ENCODE assay signal across 22 cellular contexts in the genomic region with DNA sequence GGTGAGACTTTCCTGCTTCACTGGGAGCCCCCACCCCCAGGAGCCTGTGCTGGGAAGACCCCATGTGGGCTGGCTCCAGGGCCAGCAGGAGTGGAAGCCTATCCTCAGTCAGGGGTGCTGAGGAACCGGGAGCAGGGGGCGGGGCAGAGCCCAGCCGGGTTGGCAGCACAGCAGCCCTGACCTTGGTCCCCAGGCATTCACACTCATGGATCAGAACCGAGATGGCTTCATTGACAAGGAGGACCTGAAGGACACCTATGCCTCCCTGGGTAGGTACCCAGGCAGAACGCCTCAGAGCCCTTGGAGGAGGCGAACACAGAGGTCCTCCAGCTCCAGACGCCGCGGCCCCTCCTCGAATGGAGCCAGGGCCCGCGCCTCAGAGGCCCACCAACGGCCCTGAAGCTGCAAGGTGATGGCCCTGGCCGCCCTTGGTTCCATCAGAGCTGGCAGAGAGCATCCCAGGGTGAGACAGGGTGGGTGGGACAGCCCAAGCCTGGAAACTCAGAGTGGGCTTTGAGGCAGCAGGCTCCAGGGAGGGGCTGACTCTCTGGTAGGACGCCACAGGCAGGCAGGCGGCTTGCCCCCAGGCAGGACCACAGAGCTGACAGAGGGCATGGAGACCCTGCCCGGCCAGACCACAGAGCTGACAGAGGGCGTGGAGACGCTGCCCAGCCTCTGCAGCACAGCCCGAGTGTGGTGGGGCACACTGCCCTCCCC. TPM values are rescaled to one million over a fixed set of nuclear protein-coding genes. Genes with fewer than 3 reads are reported as not detected.
DNase-seq lines count a peak whose midpoint lies in the region; ATAC-seq and TF ChIP-seq lines count a peak whose summit lies in the region.
"Had no signal": no experiment of that assay in that cellular context is flagged by ENCODE, and none has a peak within 500 bp of the region (broad histone marks: within the 10 kb centered on the region; RNA-seq: fewer than 3 reads in every experiment).

No MANE protein-coding gene starts in this region.

- no peak for ATAC-seq in HG03378 (IDR thresholded peaks at IDR 0.05; ENCODE audit: unreplicated experiment)

- H3K4me1 ChIP-seq in BLaER1 treated with 17β-estradiol and CSF1 and Interleukin-3, amounts not matched to agents 10 nM and 100 nM, result peaks cover 62 to 78% (median 72%) of the 10 kb centered on the region in 10 experiments
- peaks cover 27 to 40% of the 10 kb centered on the region in 2 donors for H3K4me1 ChIP-seq in adrenal gland (replicated peaks in 1 of 2)

- H3K27ac ChIP-seq in 22Rv1, result peak overlapping the region; percentile 86
- H3K27ac ChIP-seq in BLaER1 treated with 17β-estradiol and CSF1 and Interleukin-3, amounts not matched to agents 10 nM and 100 nM, result no peak overlapping the region
- no peak overlapping the region for H3K27ac ChIP-seq in adrenal gland

- POLR2A ChIA-PET in MCF 10A (lab: Yijun Ruan, JAX), result interaction anchor here (0.5 to 1.4 kb wide), 4 partner anchors 8 to 332 kb away, joined by 3 to 18 read pairs (median 4); no protein-coding TSS in a partner anchor

- H3K27me3 Mint-ChIP-seq in nephron (ENCODE audit: low read depth) (peaks cover 7% of the 10 kb centered on the region), MCF 10A (ENCODE audit: insufficient read depth, unreplicated experiment) (no peaks in the 10 kb centered on the region)
- H3K27me3 Mint-ChIP-seq: B cell had no signal

- no peaks in the 10 kb centered on the region for H3K27me3 ChIP-seq in BLaER1 treated with 17β-estradiol and CSF1 and Interleukin-3, amounts not matched to agents 10 nM and 100 nM
- no peaks in the 10 kb centered on the region for H3K27me3 ChIP-seq in adrenal gland
- H3K27me3 ChIP-seq: SJCRH30 had no signal

- in situ Hi-C loops in G401 (cut with HindIII; ENCODE audit: low sequenced_read_pairs), result no loop called here

- 28 to 66% (median 56%) methylated on average over 2 to 20 of the region's 20 CpGs for WGBS in adrenal gland, 4 donors

- no peaks in the 10 kb centered on the region for H3K36me3 Mint-ChIP-seq in nephron (ENCODE audit: low read depth)
- peaks cover 17% of the 10 kb centered on the region for H3K36me3 Mint-ChIP-seq in MCF 10A (ENCODE audit: insufficient read depth, unreplicated experiment)
- H3K36me3 Mint-ChIP-seq: CD4-positive, CD25-positive, alpha-beta regulatory T cell had no signal

- no peak overlapping the region for H3K27ac Mint-ChIP-seq in nephron
- no peak overlapping the region for H3K27ac Mint-ChIP-seq in MCF 10A (ENCODE audit: low read depth, unreplicated experiment)
- H3K27ac Mint-ChIP-seq: CD4-positive, CD25-positive, alpha-beta regulatory T cell had no signal

- no peak overlapping the region for H3K4me3 ChIP-seq in BLaER1 treated with 17β-estradiol and CSF1 and Interleukin-3, amounts not matched to agents 10 nM and 100 nM
- H3K4me3 ChIP-seq in adrenal gland, result no peak overlapping the region
- H3K4me3 ChIP-seq: HAP-1, SJCRH30 had no signal

- H3K4me1 Mint-ChIP-seq in nephron (peaks cover 19% of the 10 kb centered on the region), MCF 10A (ENCODE audit: insufficient read depth, unreplicated experiment) (peaks cover 8% of the 10 kb centered on the region)

- no peaks in the 10 kb centered on the region for H3K36me3 ChIP-seq in BLaER1 treated with 17β-estradiol and CSF1 and Interleukin-3, amounts not matched to agents 10 nM and 100 nM
- H3K36me3 ChIP-seq in adrenal gland (replicated peaks in 1 of 2), result no peaks in the 10 kb centered on the region
- H3K36me3 ChIP-seq: HAP-1, SJCRH30 had no signal

- TF ChIP-seq CTCF in 22Rv1 (IDR thresholded peaks at IDR 0.05) (no peak), adrenal gland (IDR thresholded peaks at IDR 0.05) (no peak), nephron (IDR thresholded peaks at IDR 0.05; ENCODE audit: unreplicated experiment in 3 of 3) (no peak), MCF 10A (IDR thresholded peaks at IDR 0.05; ENCODE audit: unreplicated experiment) (no peak)

- H3K4me2 ChIP-seq in BLaER1 treated with 17β-estradiol and CSF1 and Interleukin-3, amounts not matched to agents 10 nM and 100 nM, result peak overlapping the region in 6 of 11 experiments; percentile 95 to 100 (median 99); a peak in 5 of 22 replicates

- H3K9ac ChIP-seq in BLaER1 treated with 17β-estradiol and CSF1 and Interleukin-3, amounts not matched to agents 10 nM and 100 nM, result peak overlapping the region in 2 of 11 experiments; percentile 6 to 15; a peak in 2 of 22 replicates

- CTCF ChIA-PET in MCF 10A (lab: Yijun Ruan, JAX), result interaction anchor here (0.5 to 0.8 kb wide), 2 partner anchors 8 to 712 kb away, joined by 3 to 4 read pairs; no protein-coding TSS in a partner anchor

- intact Hi-C loops in adrenal gland (cut with DNase I), result no loop called here
- intact Hi-C loops in MCF 10A (cut with micrococcal nuclease), result loop anchor here (10.0 kb wide), 1 partner anchor 204 kb away; no protein-coding TSS in a partner anchor

- no TSS peak for BruUV-seq in MCF 10A (replicated peaks; lab: Mats Ljungman, UMichigan)

- DNase-seq in adrenal gland (peak in 5 of 7 donors; percentile 34 to 66 (median 61)), G401 (ENCODE audit: low spot score) (no peak), MCF 10A (ENCODE audit: unreplicated experiment) (no peak), H4 (ENCODE audit: low spot score) (no peak)
- DNase-seq: CD4-positive, CD25-positive, alpha-beta regulatory T cell; COR-L47; DMS 273 treated with DMSO at 0.1 percent for 48 hours; DND-41; GDM1; NCI-H187; NCI-H226; NCI-H524; NCI-H82; SJCRH30 had no signal

- no peak for TF ChIP-seq POLR2A in adrenal gland (IDR thresholded peaks at IDR 0.05)

- H4K20me1 ChIP-seq in BLaER1 treated with 17β-estradiol and CSF1 and Interleukin-3, amounts not matched to agents 10 nM and 100 nM, result peaks cover 0 to 10% (median 0%) of the 10 kb centered on the region in 11 experiments; a peak in 2 of 22 replicates

- no peaks in the 10 kb centered on the region for H3K9me3 ChIP-seq in BLaER1 treated with 17β-estradiol and CSF1 and Interleukin-3, amounts not matched to agents 10 nM and 100 nM (replicated peaks in 1 of 11)
- H3K9me3 ChIP-seq in adrenal gland (replicated peaks in 1 of 3), result no peaks in the 10 kb centered on the region
- H3K9me3 ChIP-seq: HAP-1, SJCRH30 had no signal

- H3K4me3 Mint-ChIP-seq in nephron (peak overlapping the region in 2 of 3 experiments; percentile 14 to 82), MCF 10A (ENCODE audit: unreplicated experiment) (no peak overlapping the region)

- no peaks in the 10 kb centered on the region for H3K9me3 Mint-ChIP-seq in nephron
- no peaks in the 10 kb centered on the region for H3K9me3 Mint-ChIP-seq in MCF 10A (ENCODE audit: unreplicated experiment)
- H3K9me3 Mint-ChIP-seq: CD4-positive, CD25-positive, alpha-beta regulatory T cell had no signal

RNA-seq across cellular contexts. Expression of a gene that starts 4.6 kb away (rescaled TPM):
- total RNA-seq in adrenal gland (10 to 100 TPM in 7 of 8 donors, 1 to 10 TPM in 1; 5.9 to 31.7 (median 18.7) TPM), MCF 10A (2022) (30.6 and 32.9 TPM in 2 replicates)
- polyA plus RNA-seq in adrenal gland, result 10 to 100 TPM; 13.3 to 77.6 (median 64.4) TPM
- total RNA-seq in G401 (2014; rRNA removed; shearing (Covaris generic)), result 4.5 and 7.4 TPM in 2 replicates
- 7.4 and 13.8 TPM in 2 replicates for total RNA-seq in H4 (2014; rRNA removed; shearing (Covaris generic))

RNA-seq across cellular contexts. Expression of a gene that starts 4.8 kb away (rescaled TPM):
- total RNA-seq in adrenal gland (100 to 1,000 TPM in 6 of 8 donors, 10 to 100 TPM in 2; 43.4 to 375 (median 296) TPM), MCF 10A (2022) (355 and 389 TPM in 2 replicates)
- polyA plus RNA-seq in adrenal gland, result 1,000 to 10,000 TPM in 1 of 3 donors, 100 to 1,000 TPM in 2; 501 to 1,353 (median 885) TPM
- total RNA-seq in G401 (2014; rRNA removed; shearing (Covaris generic)), result 245 and 376 TPM in 2 replicates
- total RNA-seq in H4 (2014; rRNA removed; shearing (Covaris generic)), result 193 and 272 TPM in 2 replicates

RNA-seq across cellular contexts. Expression of a gene that starts 10.0 kb away (rescaled TPM):
- total RNA-seq in adrenal gland (10 to 100 TPM in 3 of 8 donors, 1 to 10 TPM in 5; 2.4 to 15.0 (median 7.3) TPM), MCF 10A (2022) (not detected in 2 replicates)
- 10 to 100 TPM in 2 of 3 donors, 1 to 10 TPM in 1; 1.4 to 24.5 (median 11.1) TPM for polyA plus RNA-seq in adrenal gland
- not detected in 2 replicates for total RNA-seq in G401 (2014; rRNA removed; shearing (Covaris generic))
- total RNA-seq in H4 (2014; rRNA removed; shearing (Covaris generic)), result not detected in 2 replicates
- total RNA-seq: RPMI7951, SJCRH30 had no signal
- polyA plus RNA-seq: AG04450 had no signal

RNA-seq across cellular contexts. Expression of a gene that starts 26.7 kb away (rescaled TPM):
- total RNA-seq in adrenal gland (100 to 1,000 TPM in 2 of 8 donors, 10 to 100 TPM in 6; 49.4 to 145 (median 70.7) TPM), MCF 10A (2022) (26.5 and 33.5 TPM in 2 replicates)
- 100 to 1,000 TPM in 1 of 3 donors, 10 to 100 TPM in 2; 26.4 to 178 (median 99.2) TPM for polyA plus RNA-seq in adrenal gland
- total RNA-seq in G401 (2014; rRNA removed; shearing (Covaris generic)), result 27.1 and 34.1 TPM in 2 replicates
- 26.1 and 42.5 TPM in 2 replicates for total RNA-seq in H4 (2014; rRNA removed; shearing (Covaris generic))

RNA-seq across cellular contexts. Expression of a gene that starts 53.5 kb away (rescaled TPM):
- total RNA-seq in adrenal gland (1 to 10 TPM in 5 of 8 donors, under 1 TPM in 1, not detected in 2; 0.86 to 5.0 (median 2.2) TPM), MCF 10A (2022) (not detected in 2 replicates)
- 1 to 10 TPM in 1 of 3 donors, under 1 TPM in 2; 0.68 to 1.8 (median 0.71) TPM for polyA plus RNA-seq in adrenal gland
- 1.0 TPM in 1 of 2 replicates, not detected in the other for total RNA-seq in G401 (2014; rRNA removed; shearing (Covaris generic))
- total RNA-seq in H4 (2014; rRNA removed; shearing (Covaris generic)), result 1.9 TPM in 1 of 2 replicates, not detected in the other
- total RNA-seq: RPMI7951, SJCRH30 had no signal

Comparison
In these comparisons a context has a peak if more than half of its experiments do, and no peak if none do; other contexts are left out.
1. DNase-seq: peak in adrenal gland (5 of 7); none in G401 (single experiment), MCF 10A (single experiment) and H4 (single experiment).